Comparison of ENCODE assay signal across 1 cellular context in genomic region chr3:196504556-196504955, GRCh38.
TF ChIP-seq lines count a peak whose summit lies in the region.

No MANE protein-coding gene starts in this region.

TF ChIP-seq in IMR-90, 13 proteins besides CTCF, POLR2A, EP300 and RAD21 (continued from another document):
- TF ChIP-seq, protein P1, sequence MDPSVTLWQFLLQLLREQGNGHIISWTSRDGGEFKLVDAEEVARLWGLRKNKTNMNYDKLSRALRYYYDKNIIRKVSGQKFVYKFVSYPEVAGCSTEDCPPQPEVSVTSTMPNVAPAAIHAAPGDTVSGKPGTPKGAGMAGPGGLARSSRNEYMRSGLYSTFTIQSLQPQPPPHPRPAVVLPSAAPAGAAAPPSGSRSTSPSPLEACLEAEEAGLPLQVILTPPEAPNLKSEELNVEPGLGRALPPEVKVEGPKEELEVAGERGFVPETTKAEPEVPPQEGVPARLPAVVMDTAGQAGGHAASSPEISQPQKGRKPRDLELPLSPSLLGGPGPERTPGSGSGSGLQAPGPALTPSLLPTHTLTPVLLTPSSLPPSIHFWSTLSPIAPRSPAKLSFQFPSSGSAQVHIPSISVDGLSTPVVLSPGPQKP (IDR thresholded peaks at IDR 0.05; ENCODE audit: borderline replicate concordance, low read depth, low read length): no peak
- TF ChIP-seq BHLHE40 (IDR thresholded peaks at IDR 0.05; ENCODE audit: low read depth, low read length) (no peak), MXI1 (IDR thresholded peaks at IDR 0.05; ENCODE audit: borderline replicate concordance, low read depth, low read length) (no peak), FOS (IDR thresholded peaks at IDR 0.05; ENCODE audit: low read depth, low read length) (no peak), CEBPB (IDR thresholded peaks at IDR 0.05; ENCODE audit: low read depth, low read length) (no peak), USF2 (IDR thresholded peaks at IDR 0.05; ENCODE audit: low read depth, low read length) (no peak), MAFK (IDR thresholded peaks at IDR 0.05; ENCODE audit: low read depth, low read length) (no peak), NFE2L2 (IDR thresholded peaks at IDR 0.05; ENCODE audit: low read depth, low read length) (no peak), RFX5 (IDR thresholded peaks at IDR 0.05; ENCODE audit: low read depth, low read length) (no peak), SMC3 (IDR thresholded peaks at IDR 0.05; ENCODE audit: low read depth, low read length) (no peak), MAZ (IDR thresholded peaks at IDR 0.05; ENCODE audit: borderline replicate concordance, low read depth, low read length) (no peak)
